In genomic region chr2:43773876-43774613, GRCh38 we compare ENCODE assay signal across 8 cellular contexts. TPM values are rescaled to one million over a fixed set of nuclear protein-coding genes. Genes with fewer than 3 reads are reported as not detected.
DNase-seq lines count a peak whose midpoint lies in the region; ATAC-seq and TF ChIP-seq lines count a peak whose summit lies in the region.

Gene DYNC2LI1 (plus strand): TSS chr2:43774039. CDS start chr2:43774139, 100 bp downstream.

- peak within 1 kb of the TSS; percentile 73 for H3K4me3 ChIP-seq in kidney epithelial cell (ENCODE audit: low read depth, low read length)

- TF ChIP-seq CTCF in AG09319 (IDR thresholded peaks at IDR 0.05; ENCODE audit: low read depth, low read length) (no peak), chondrocyte (IDR thresholded peaks at IDR 0.05) (no peak), kidney epithelial cell (IDR thresholded peaks at IDR 0.05; ENCODE audit: insufficient read depth, low read length, poor library complexity, severe bottlenecking) (no peak)

- no peaks in the 10 kb centered on the region for H3K27me3 Mint-ChIP-seq in chondrocyte (ENCODE audit: low read depth)

- H3K4me3 Mint-ChIP-seq in chondrocyte (ENCODE audit: unreplicated experiment), result peak within 1 kb of the TSS; percentile 94

- no peaks in the 10 kb centered on the region for H3K27me3 ChIP-seq in kidney epithelial cell (ENCODE audit: control insufficient read depth, insufficient read depth, low read length)

- H3K27ac Mint-ChIP-seq in chondrocyte (ENCODE audit: unreplicated experiment), result peak within 1 kb of the TSS; percentile 99

- H3K36me3 Mint-ChIP-seq in chondrocyte (ENCODE audit: low read depth), result peaks cover 5% of the 10 kb centered on the region

- DNase-seq in AG09319 (ENCODE audit: extremely low read depth, low read depth) (peak; percentile 65), NCI-H446 treated with DMSO at 0.1 percent for 48 hours (lab: John Stamatoyannopoulos, UW) (peak; percentile 51), chondrocyte (ENCODE audit: low spot score) (peak; percentile 96), kidney epithelial cell (ENCODE audit: low read depth) (peak; percentile 81)
- DNase-seq in activated CD4-positive, alpha-beta T cell treated with anti-CD3 and anti-CD28 coated beads for 24 hours (ENCODE audit: low read depth in 2 of 2), result peak; percentile 66 to 79
- peak; percentile 77 to 78 for DNase-seq in stimulated activated CD4-positive, alpha-beta T cell treated with anti-CD3 and anti-CD28 coated beads, Interleukin-15, amount 100 ng/mL, for 48 hours (ENCODE audit: low read depth in 2 of 2)

- no peaks in the 10 kb centered on the region for H3K36me3 ChIP-seq in kidney epithelial cell (ENCODE audit: control insufficient read depth, insufficient read depth, low read length)

- peaks cover 10% of the 10 kb centered on the region for H3K4me1 Mint-ChIP-seq in chondrocyte (ENCODE audit: low read depth)

- H3K9me3 Mint-ChIP-seq in chondrocyte (ENCODE audit: low read depth), result no peaks in the 10 kb centered on the region

- ATAC-seq in GM19035 (IDR thresholded peaks at IDR 0.05; ENCODE audit: unreplicated experiment) (peak; percentile 99), HG03354 (IDR thresholded peaks at IDR 0.05; ENCODE audit: poor library complexity, severe bottlenecking, unreplicated experiment) (peak; percentile 99)

RNA-seq across cellular contexts. Expression of gene DYNC2LI1, which starts in this region (rescaled TPM):
- total RNA-seq in chondrocyte (10.8 to 16.9 TPM (median 11.1 TPM) in 3 replicates), kidney epithelial cell (21.3 and 34.5 TPM in 2 replicates)

Comparison
In these comparisons a context has a peak if more than half of its experiments do, and no peak if none do; other contexts are left out.
1. Peak in every context shown above with its lines: DNase-seq, ATAC-seq and H3K4me3 ChIP-seq.